Comparison of ENCODE assay signal across 9 cellular contexts in the genomic region with DNA sequence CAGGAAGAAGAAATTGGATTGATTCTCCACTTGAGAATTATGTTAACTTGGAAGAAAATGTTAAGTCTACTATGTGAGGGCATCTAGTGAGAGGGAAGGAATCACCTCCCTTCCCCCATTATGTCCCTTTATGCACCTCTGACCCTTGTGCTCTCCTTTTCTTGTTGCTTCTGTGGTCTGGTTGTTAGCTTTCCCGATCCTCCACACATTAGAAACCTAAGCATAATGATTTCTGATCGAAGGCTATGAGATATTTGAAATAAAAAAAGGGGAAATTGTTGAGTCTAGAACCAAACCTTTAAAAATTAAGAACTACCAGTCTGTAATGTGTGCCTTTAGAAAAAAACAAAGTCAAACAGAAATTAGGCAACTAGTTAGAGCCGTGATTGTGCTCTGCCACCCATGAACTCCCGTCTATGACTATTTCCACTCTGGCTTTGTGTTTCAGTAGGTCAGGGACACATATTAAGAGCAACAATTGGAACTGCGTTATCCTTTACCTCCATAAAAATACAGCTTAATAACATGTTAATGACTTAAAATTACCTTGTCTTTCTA. TPM values are rescaled to one million over a fixed set of nuclear protein-coding genes. Genes with fewer than 3 reads are reported as not detected.
A peak's percentile ranks its signal among the peaks of the same experiment; 100 is the strongest.
DNase-seq lines count a peak whose midpoint lies in the region; ATAC-seq and TF ChIP-seq lines count a peak whose summit lies in the region.
"Had no signal": no experiment of that assay in that cellular context is flagged by ENCODE, and none has a peak within 500 bp of the region (broad histone marks: within the 10 kb centered on the region; RNA-seq: fewer than 3 reads in every experiment).

No MANE protein-coding gene starts in this region.

- no peak for DNase-seq in left ventricle myocardium inferior
- DNase-seq in Right ventricle myocardium superior: no peak
- no peak for DNase-seq in dorsolateral prefrontal cortex
- DNase-seq in activated T-cell treated with anti-CD3 and anti-CD28 coated beads, Interleukin-2, amount 50 U/mL, for 4 hours: no peak
- DNase-seq in T-cell: no peak
- DNase-seq in HuH-7.5 (ENCODE audit: low spot score): no peak
- DNase-seq: MV-4-11 had no signal

- no peak overlapping the region for H3K27ac Mint-ChIP-seq in T-cell

- H3K27ac ChIP-seq in left ventricle myocardium inferior (replicated peaks) (no peak overlapping the region), dorsolateral prefrontal cortex (peak overlapping the region in 35 of 59 donors; percentile 9 to 85 (median 68)), muscle layer of duodenum (ENCODE audit: low read length) (peak overlapping the region; percentile 25)

- TF ChIP-seq CTCF in left ventricle myocardium inferior (IDR thresholded peaks at IDR 0.05; ENCODE audit: borderline replicate concordance) (no peak), dorsolateral prefrontal cortex (IDR thresholded peaks at IDR 0.05 in 54 of 56, conservative IDR thresholded peaks at IDR 0.05 in 2 of 56; ENCODE audit: low read depth in 1 of 56, partially characterized antibody in 56 of 56) (no peak)

- H3K9me3 Mint-ChIP-seq in activated T-cell treated with anti-CD3 and anti-CD28 coated beads, Interleukin-2, amount 50 U/mL, for 4 hours: no peaks in the 10 kb centered on the region
- H3K9me3 Mint-ChIP-seq in T-cell: no peaks in the 10 kb centered on the region

- H3K4me3 ChIP-seq in left ventricle myocardium inferior: peak overlapping the region; percentile 68
- H3K4me3 ChIP-seq in dorsolateral prefrontal cortex: peak overlapping the region in 58 of 59 donors; percentile 11 to 79 (median 66)
- peak overlapping the region; percentile 62 to 82 for H3K4me3 ChIP-seq in muscle layer of duodenum (ENCODE audit: low read depth in 1 of 2, low read length in 2 of 2)

- POLR2A ChIA-PET in T-cell (lab: Charles Lee): no interaction called here

- ATAC-seq in Right ventricle myocardium superior (ENCODE audit: poor library complexity) (no peak), HG03135 (IDR thresholded peaks at IDR 0.05; ENCODE audit: unreplicated experiment) (no peak), T-cell (replicated peaks in 1 of 4) (no peak)
- ATAC-seq in activated T-cell treated with anti-CD3 and anti-CD28 coated beads, Interleukin-2, amount 50 U/mL, for 4 hours: no peak

- intact Hi-C loops in left ventricle myocardium inferior (cut with micrococcal nuclease) (no loop called here), Right ventricle myocardium superior (cut with DNase I) (no loop called here), dorsolateral prefrontal cortex (cut with DNase I) (no loop called here)

- H3K27me3 Mint-ChIP-seq in activated T-cell treated with anti-CD3 and anti-CD28 coated beads, Interleukin-2, amount 50 U/mL, for 4 hours (ENCODE audit: low read depth): peaks cover 29% of the 10 kb centered on the region
- H3K27me3 Mint-ChIP-seq in T-cell: peaks cover 38 to 52% of the 10 kb centered on the region in 2 donors

- H3K9me3 ChIP-seq in left ventricle myocardium inferior (replicated peaks) (no peaks in the 10 kb centered on the region), muscle layer of duodenum (ENCODE audit: control insufficient read depth in 1 of 2, low read length in 2 of 2) (no peaks in the 10 kb centered on the region)

- peaks cover 1% of the 10 kb centered on the region for H3K36me3 Mint-ChIP-seq in activated T-cell treated with anti-CD3 and anti-CD28 coated beads, Interleukin-2, amount 50 U/mL, for 4 hours (ENCODE audit: insufficient read depth)
- H3K36me3 Mint-ChIP-seq in T-cell: no peaks in the 10 kb centered on the region

- CTCF ChIA-PET in T-cell (lab: Charles Lee): no interaction called here

- H3K4me3 Mint-ChIP-seq in activated T-cell treated with anti-CD3 and anti-CD28 coated beads, Interleukin-2, amount 50 U/mL, for 4 hours: no peak overlapping the region
- H3K4me3 Mint-ChIP-seq in T-cell: no peak overlapping the region

- peaks cover 23% of the 10 kb centered on the region for H3K4me1 ChIP-seq in left ventricle myocardium inferior
- H3K4me1 ChIP-seq in muscle layer of duodenum (ENCODE audit: control insufficient read depth in 1 of 2, insufficient read depth in 2 of 2, low read length in 2 of 2): peaks cover 0 to 24% of the 10 kb centered on the region in 2 donors

- peaks cover 1% of the 10 kb centered on the region for H3K4me1 Mint-ChIP-seq in activated T-cell treated with anti-CD3 and anti-CD28 coated beads, Interleukin-2, amount 50 U/mL, for 4 hours (ENCODE audit: low read depth)
- peaks cover 2 to 9% (median 5%) of the 10 kb centered on the region in 3 donors for H3K4me1 Mint-ChIP-seq in T-cell

- H3K27me3 ChIP-seq in left ventricle myocardium inferior (ENCODE audit: low read depth): peaks cover 56% of the 10 kb centered on the region
- peaks cover 0 to 23% (median 0%) of the 10 kb centered on the region in 45 donors for H3K27me3 ChIP-seq in dorsolateral prefrontal cortex
- H3K27me3 ChIP-seq in muscle layer of duodenum (ENCODE audit: low read depth, low read length): peaks cover 7% of the 10 kb centered on the region

- H3K36me3 ChIP-seq in left ventricle myocardium inferior (no peaks in the 10 kb centered on the region), muscle layer of duodenum (ENCODE audit: control insufficient read depth in 1 of 2, insufficient read depth in 2 of 2, low read length in 2 of 2) (no peaks in the 10 kb centered on the region)

RNA-seq across cellular contexts. Expression of a gene that starts 0.5 kb away (rescaled TPM):
- total RNA-seq in left ventricle myocardium inferior (1.8 TPM), Right ventricle myocardium superior (3.3 TPM), dorsolateral prefrontal cortex (1 to 10 TPM; 1.7 to 7.1 (median 3.1) TPM), T-cell (under 1 TPM in 3 of 5 donors, not detected in 2; 0.03 to 0.18 (median 0.06) TPM)
- under 1 TPM in 2 of 3 donors, not detected in 1; 0.03 to 0.08 TPM for total RNA-seq in activated T-cell treated with anti-CD3 and anti-CD28 coated beads, Interleukin-2, amount 50 U/mL, for 4 hours
